ENCODE assay signal across 8 cellular contexts in the genomic region with DNA sequence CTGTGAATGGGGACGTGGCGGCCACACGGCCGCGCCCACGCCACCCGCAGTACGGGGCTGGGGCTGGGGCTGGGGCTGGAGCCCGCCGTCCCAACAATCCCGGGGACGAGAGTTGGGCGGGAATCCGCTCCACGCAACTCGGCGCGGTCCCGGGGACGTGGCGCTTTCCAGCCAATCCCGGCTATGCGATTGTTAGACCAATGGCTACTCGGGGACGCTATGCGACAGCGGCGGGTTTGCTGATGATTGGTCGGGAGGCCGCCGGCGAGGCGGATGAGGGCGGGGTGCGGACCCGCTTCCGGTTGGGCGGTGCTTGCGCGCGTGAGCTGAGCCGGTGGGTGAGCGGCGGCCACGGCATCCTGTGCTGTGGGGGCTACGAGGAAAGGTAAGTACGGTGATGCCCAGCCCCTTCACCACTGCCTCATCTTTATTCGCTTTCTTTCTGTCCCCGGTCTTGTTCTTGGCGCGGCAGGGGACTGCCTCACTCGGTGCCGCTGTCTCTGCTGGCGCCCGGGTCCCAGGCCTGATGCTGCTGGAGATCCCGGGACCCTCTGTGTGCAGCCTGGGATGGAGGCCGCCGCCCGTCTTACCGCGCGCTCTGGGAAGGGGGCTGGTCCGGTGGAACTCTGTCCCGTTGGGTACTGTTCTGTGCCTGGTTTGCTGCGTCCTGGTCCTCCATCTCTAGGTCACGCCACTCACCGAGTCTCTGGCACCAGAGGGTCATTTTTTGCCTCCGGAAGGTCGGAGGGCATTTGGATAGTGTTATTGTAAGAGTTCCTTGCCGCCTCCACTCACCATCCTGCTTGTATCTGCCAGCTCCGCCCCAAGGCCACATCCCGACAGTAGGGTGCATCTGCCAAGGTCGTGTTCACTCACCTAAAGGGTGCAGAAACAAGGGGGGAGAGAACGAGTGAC. TPM values are rescaled to one million over a fixed set of nuclear protein-coding genes. Genes with fewer than 3 reads are reported as not detected.
A peak's percentile ranks its signal among the peaks of the same experiment; 100 is the strongest.
DNase-seq lines count a peak whose midpoint lies in the region; ATAC-seq and TF ChIP-seq lines count a peak whose summit lies in the region.

A gene (plus strand): TSS at position 312 of the 915 bp plus-strand sequence. CDS start 9,225 bp downstream, outside the sequence.

- CTCF ChIA-PET in activated naive CD4-positive, alpha-beta T cell treated with anti-CD3 and anti-CD28 coated beads, Interleukin-2, amount 10 ng/mL, durations not matched to agents 7 days and 5 days (lab: Charles Lee), result interaction anchor here (1.1 to 1.6 kb wide), 3 partner anchors 15 to 124 kb away, joined by 3 to 4 read pairs (median 3); a partner anchor contains a TSS

- no peak for TF ChIP-seq EP300 in gastroesophageal sphincter (IDR thresholded peaks at IDR 0.05)

- 0 to 1% methylated on average over 16 to 24 of the region's 74 CpGs for WGBS in gastroesophageal sphincter (ENCODE audit: low coverage in 1 of 2), 2 donors

- H3K27me3 ChIP-seq in gastroesophageal sphincter, result no peaks in the 10 kb centered on the region
- no peaks in the 10 kb centered on the region for H3K27me3 ChIP-seq in neutrophil

- peak within 1 kb of the TSS; percentile 97 for H3K27ac Mint-ChIP-seq in activated naive CD4-positive, alpha-beta T cell treated with anti-CD3 and anti-CD28 coated beads, Interleukin-2, amount 10 ng/mL, durations not matched to agents 7 days and 5 days

- peaks cover 36% of the 10 kb centered on the region for H3K4me1 Mint-ChIP-seq in activated naive CD4-positive, alpha-beta T cell treated with anti-CD3 and anti-CD28 coated beads, Interleukin-2, amount 10 ng/mL, durations not matched to agents 7 days and 5 days

- H3K36me3 Mint-ChIP-seq in activated naive CD4-positive, alpha-beta T cell treated with anti-CD3 and anti-CD28 coated beads, Interleukin-2, amount 10 ng/mL, durations not matched to agents 7 days and 5 days, result peaks cover 11% of the 10 kb centered on the region

- ATAC-seq in gastroesophageal sphincter, result peak; percentile 99

- H3K4me1 ChIP-seq in gastroesophageal sphincter, result peaks cover 7 to 53% (median 8%) of the 10 kb centered on the region in 3 donors
- H3K4me1 ChIP-seq in neutrophil (ENCODE audit: control insufficient read depth in 1 of 2, insufficient read depth in 1 of 2, low read depth in 1 of 2, low read length in 1 of 2), result peaks cover 25 to 39% of the 10 kb centered on the region in 2 experiments

- TF ChIP-seq CTCF in HFF-Myc (IDR thresholded peaks at IDR 0.05; ENCODE audit: low read depth, low read length, missing control alignments) (no peak), gastroesophageal sphincter (IDR thresholded peaks at IDR 0.05) (no peak), neutrophil (IDR thresholded peaks at IDR 0.05) (peak; percentile 21)

- H3K36me3 ChIP-seq in gastroesophageal sphincter (no peaks in the 10 kb centered on the region), neutrophil (no peaks in the 10 kb centered on the region)

- no peaks in the 10 kb centered on the region for H3K27me3 Mint-ChIP-seq in activated naive CD4-positive, alpha-beta T cell treated with anti-CD3 and anti-CD28 coated beads, Interleukin-2, amount 10 ng/mL, durations not matched to agents 7 days and 5 days

- peak; percentile 89 to 93 for TF ChIP-seq POLR2A in gastroesophageal sphincter (IDR thresholded peaks at IDR 0.05)

- DNase-seq in GM03348 (ENCODE audit: low spot score), result peak; percentile 99
- DNase-seq in HFF-Myc (ENCODE audit: extremely low read depth, low read depth), result peak; percentile 89
- DNase-seq in NAMALWA (ENCODE audit: low spot score), result peak; percentile 98
- DNase-seq in SK-N-DZ (ENCODE audit: low spot score), result peak; percentile 96
- DNase-seq in activated naive CD4-positive, alpha-beta T cell treated with anti-CD3 and anti-CD28 coated beads, Interleukin-2, amount 10 ng/mL, durations not matched to agents 7 days and 5 days, result peak; percentile 97
- peak; percentile 67 to 99 (median 94) for DNase-seq in substantia nigra (lab: John Stamatoyannopoulos, UW)

- H3K4me3 Mint-ChIP-seq in activated naive CD4-positive, alpha-beta T cell treated with anti-CD3 and anti-CD28 coated beads, Interleukin-2, amount 10 ng/mL, durations not matched to agents 7 days and 5 days, result peak within 1 kb of the TSS; percentile 96

- H3K9me3 ChIP-seq in gastroesophageal sphincter (no peaks in the 10 kb centered on the region), neutrophil (no peaks in the 10 kb centered on the region)

- H3K27ac ChIP-seq in gastroesophageal sphincter (peak within 1 kb of the TSS; percentile 80 to 98 (median 92)), neutrophil (peak within 1 kb of the TSS; percentile 70), substantia nigra (ENCODE audit: low read depth, low read length, poor library complexity, severe bottlenecking) (peak within 1 kb of the TSS; percentile 74)

- H3K4me3 ChIP-seq in HFF-Myc (replicated peaks; ENCODE audit: low read depth, low read length), result peak within 1 kb of the TSS; percentile 94
- peak within 1 kb of the TSS; percentile 74 to 76 for H3K4me3 ChIP-seq in gastroesophageal sphincter
- peak within 1 kb of the TSS; percentile 83 to 89 for H3K4me3 ChIP-seq in neutrophil (ENCODE audit: low read depth in 1 of 2, low read length in 1 of 2)

- no peaks in the 10 kb centered on the region for H3K9me3 Mint-ChIP-seq in activated naive CD4-positive, alpha-beta T cell treated with anti-CD3 and anti-CD28 coated beads, Interleukin-2, amount 10 ng/mL, durations not matched to agents 7 days and 5 days

RNA-seq across cellular contexts. Expression of the gene that starts here (rescaled TPM):
- 147 and 157 TPM in 2 replicates for polyA plus RNA-seq in SK-N-DZ (2014; cell fraction: cytosol; rRNA removed)
- 52.2 and 58.9 TPM in 2 replicates for polyA plus RNA-seq in SK-N-DZ (2014; cell fraction: nucleus; rRNA removed)
- 100 to 1,000 TPM; 146 to 274 (median 235) TPM for total RNA-seq in gastroesophageal sphincter

Comparison
In these comparisons a context has a peak if more than half of its experiments do, and no peak if none do; other contexts are left out.
1. Peak in every context shown above with its lines: DNase-seq, ATAC-seq, H3K4me3 ChIP-seq and H3K27ac ChIP-seq.